ENCODE assay signal across 20 cellular contexts in the genomic region with DNA sequence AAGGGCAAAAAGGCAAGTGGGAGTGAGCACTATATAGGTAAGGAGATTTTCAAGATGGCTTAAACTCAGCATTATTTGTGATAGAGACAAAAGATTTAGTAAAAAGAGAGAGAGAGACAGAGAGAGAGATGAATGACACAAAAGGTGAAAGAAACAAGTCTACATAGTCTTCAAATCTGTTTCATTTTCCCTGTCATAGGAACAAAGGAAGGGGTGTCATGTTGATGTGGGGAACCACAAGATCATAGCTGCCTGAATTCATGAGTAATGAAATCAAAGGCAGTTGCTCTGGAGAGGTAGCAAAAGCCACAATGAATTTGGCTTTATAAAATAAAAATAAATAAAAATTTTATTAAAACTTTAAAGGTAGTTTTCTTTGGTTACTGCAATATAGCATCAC.
"Had no signal": no experiment of that assay in that cellular context is flagged by ENCODE, and none has a peak within 500 bp of the region (broad histone marks: within the 10 kb centered on the region; RNA-seq: fewer than 3 reads in every experiment).

No MANE protein-coding gene starts in this region.

- DNase-seq: hypothalamus; immature natural killer cell; kidney; left ventricle myocardium inferior; mesendoderm; ovary; right lobe of liver; stimulated activated CD4-positive, alpha-beta T cell treated with anti-CD3 and anti-CD28 coated beads, Interleukin-1b, Interleukin-23, amount 100 ng/mL, for 48 hours; stimulated activated CD4-positive, alpha-beta T cell treated with anti-CD3 and anti-CD28 coated beads, Interleukin-2, amount 100 ng/mL, for 48 hours; stimulated activated CD4-positive, alpha-beta T cell treated with anti-CD3 and anti-CD28 coated beads, Interleukin-4, amount 100 ng/mL, for 4 hours; stimulated activated CD8-positive, alpha-beta memory T cell treated with anti-CD3 and anti-CD28 coated beads, Interleukin-4, amount 100 ng/mL, for 48 hours; stimulated activated naive B cell treated with anti-CD40 and anti-IgM and Interleukin-4, amounts not matched to agents 10 μg/mL and 1 μg/mL and 100 μg/mL, for 72 hours; substantia nigra; uterus had no signal

- ATAC-seq: naive thymus-derived CD4-positive, alpha-beta T cell; natural killer cell treated with Interleukin-12 subunit alpha and Interleukin-12 subunit beta and Interleukin-15 and Interleukin-18, amount 100 ng/mL, for 72 hours; right lobe of liver; stimulated activated naive B cell treated with anti-CD40 and anti-IgM and Interleukin-4, amounts not matched to agents 10 μg/mL and 1 μg/mL and 100 μg/mL, for 72 hours had no signal

- H3K4me1 Mint-ChIP-seq: immature natural killer cell; mesothelial cell of epicardium; stimulated activated naive B cell treated with anti-CD40 and anti-IgM and Interleukin-4, amounts not matched to agents 10 μg/mL and 1 μg/mL and 100 μg/mL, for 72 hours had no signal

- H3K36me3 Mint-ChIP-seq: immature natural killer cell; mesothelial cell of epicardium; naive thymus-derived CD4-positive, alpha-beta T cell; natural killer cell treated with Interleukin-12 subunit alpha and Interleukin-12 subunit beta and Interleukin-15 and Interleukin-18, amount 100 ng/mL, for 72 hours; stimulated activated naive B cell treated with anti-CD40 and anti-IgM and Interleukin-4, amounts not matched to agents 10 μg/mL and 1 μg/mL and 100 μg/mL, for 72 hours; type B pancreatic cell had no signal

- H3K27ac Mint-ChIP-seq: immature natural killer cell; mesothelial cell of epicardium; naive thymus-derived CD4-positive, alpha-beta T cell; natural killer cell treated with Interleukin-12 subunit alpha and Interleukin-12 subunit beta and Interleukin-15 and Interleukin-18, amount 100 ng/mL, for 72 hours; progenitor cell of endocrine pancreas; stimulated activated naive B cell treated with anti-CD40 and anti-IgM and Interleukin-4, amounts not matched to agents 10 μg/mL and 1 μg/mL and 100 μg/mL, for 72 hours; stimulated activated naive CD8-positive, alpha-beta T cell treated with anti-CD3 and anti-CD28 coated beads, Interleukin-15, Interleukin-2, amounts not matched to agents 100 ng/mL and 50 ng/mL, for 24 hours; type B pancreatic cell had no signal

- H3K4me3 Mint-ChIP-seq: immature natural killer cell; mesothelial cell of epicardium; naive thymus-derived CD4-positive, alpha-beta T cell; natural killer cell treated with Interleukin-12 subunit alpha and Interleukin-12 subunit beta and Interleukin-15 and Interleukin-18, amount 100 ng/mL, for 72 hours; stimulated activated naive B cell treated with anti-CD40 and anti-IgM and Interleukin-4, amounts not matched to agents 10 μg/mL and 1 μg/mL and 100 μg/mL, for 72 hours; stimulated activated naive CD8-positive, alpha-beta T cell treated with anti-CD3 and anti-CD28 coated beads, Interleukin-15, Interleukin-2, amounts not matched to agents 100 ng/mL and 50 ng/mL, for 24 hours; type B pancreatic cell had no signal

- H3K9me3 Mint-ChIP-seq: mesothelial cell of epicardium; naive thymus-derived CD4-positive, alpha-beta T cell; stimulated activated naive CD8-positive, alpha-beta T cell treated with anti-CD3 and anti-CD28 coated beads, Interleukin-15, Interleukin-2, amounts not matched to agents 100 ng/mL and 50 ng/mL, for 24 hours; type B pancreatic cell had no signal

- H3K27me3 Mint-ChIP-seq: progenitor cell of endocrine pancreas; stimulated activated naive CD8-positive, alpha-beta T cell treated with anti-CD3 and anti-CD28 coated beads, Interleukin-15, Interleukin-2, amounts not matched to agents 100 ng/mL and 50 ng/mL, for 24 hours; type B pancreatic cell had no signal
